Comparison of ENCODE assay signal across 8 cellular contexts in genomic region chr6:24766685-24767462, GRCh38. TPM values are rescaled to one million over a fixed set of nuclear protein-coding genes. Genes with fewer than 3 reads are reported as not detected.
DNase-seq lines count a peak whose midpoint lies in the region; ATAC-seq and TF ChIP-seq lines count a peak whose summit lies in the region.

No MANE protein-coding gene starts in this region.

- ATAC-seq in HG03342 (IDR thresholded peaks at IDR 0.05; ENCODE audit: unreplicated experiment) = peak; percentile 66
- ATAC-seq in stimulated activated naive CD8-positive, alpha-beta T cell treated with anti-CD3 and anti-CD28 coated beads, Interleukin-15, amount 100 ng/mL, for 72 hours = peak; percentile 74

- no peak overlapping the region for H3K27ac Mint-ChIP-seq in stimulated activated naive CD8-positive, alpha-beta T cell treated with anti-CD3 and anti-CD28 coated beads, Interleukin-15, amount 100 ng/mL, for 72 hours

- in situ Hi-C loops in SK-MEL-5 (cut with HindIII; ENCODE audit: low pct_unique_long_range_greater_than_20kb, low sequenced_read_pairs) = no loop called here

- H3K4me1 Mint-ChIP-seq in stimulated activated naive CD8-positive, alpha-beta T cell treated with anti-CD3 and anti-CD28 coated beads, Interleukin-15, amount 100 ng/mL, for 72 hours = peaks cover 10% of the 10 kb centered on the region

- no peak overlapping the region for H3K4me3 Mint-ChIP-seq in stimulated activated naive CD8-positive, alpha-beta T cell treated with anti-CD3 and anti-CD28 coated beads, Interleukin-15, amount 100 ng/mL, for 72 hours

- no peak overlapping the region for H3K4me3 ChIP-seq in fibroblast of the aortic adventitia (ENCODE audit: low read depth, low read length)

- peak; percentile 17 for DNase-seq in NCI-H2171 treated with DMSO at 0.1 percent for 48 hours (lab: John Stamatoyannopoulos, UW)
- DNase-seq in NCI-H2171 (lab: John Stamatoyannopoulos, UW) = no peak
- peak; percentile 66 for DNase-seq in SK-MEL-5 (ENCODE audit: low read depth, low spot score)
- DNase-seq in fibroblast of the aortic adventitia (ENCODE audit: low read depth) = peak; percentile 69
- no peak for DNase-seq in stimulated activated naive CD8-positive, alpha-beta T cell treated with anti-CD3 and anti-CD28 coated beads, Interleukin-15, amount 100 ng/mL, for 72 hours
- DNase-seq in head of caudate nucleus = no peak
- DNase-seq in activated CD8-positive, alpha-beta memory T cell treated with anti-CD3 and anti-CD28 coated beads for 24 hours = no peak

- peak; percentile 37 for TF ChIP-seq CTCF in fibroblast of the aortic adventitia (IDR thresholded peaks at IDR 0.05; ENCODE audit: insufficient read depth, low read length)

- H3K27me3 Mint-ChIP-seq in stimulated activated naive CD8-positive, alpha-beta T cell treated with anti-CD3 and anti-CD28 coated beads, Interleukin-15, amount 100 ng/mL, for 72 hours = no peaks in the 10 kb centered on the region

- H3K9me3 Mint-ChIP-seq in stimulated activated naive CD8-positive, alpha-beta T cell treated with anti-CD3 and anti-CD28 coated beads, Interleukin-15, amount 100 ng/mL, for 72 hours = no peaks in the 10 kb centered on the region

- intact Hi-C loops in head of caudate nucleus (cut with DNase I) = no loop called here

RNA-seq across cellular contexts. Expression of gene GMNN, which starts 7.9 kb away (rescaled TPM):
- 74.8 and 78.1 TPM in 2 replicates for total RNA-seq in SK-MEL-5 (2014; rRNA removed; shearing (Covaris generic))
- 53.0 and 66.5 TPM in 2 replicates for polyA plus RNA-seq in SK-MEL-5 (2015; cell fraction: cytosol; rRNA removed)
- 34.3 and 45.5 TPM in 2 replicates for polyA plus RNA-seq in SK-MEL-5 (2015; cell fraction: nucleus; rRNA removed)
- total RNA-seq in fibroblast of the aortic adventitia (ENCODE audit: low replicate concordance) = 17.2 and 41.7 TPM in 2 replicates

RNA-seq across cellular contexts. Expression of gene ARMH2, which starts 31.8 kb away (rescaled TPM):
- not detected in 2 replicates for total RNA-seq in SK-MEL-5 (2014; rRNA removed; shearing (Covaris generic))
- polyA plus RNA-seq in SK-MEL-5 (2015; cell fraction: cytosol; rRNA removed) = not detected in 2 replicates
- not detected in 2 replicates for polyA plus RNA-seq in SK-MEL-5 (2015; cell fraction: nucleus; rRNA removed)
- not detected in 2 replicates for total RNA-seq in fibroblast of the aortic adventitia (ENCODE audit: low replicate concordance)

RNA-seq across cellular contexts. Expression of gene C6orf62, which starts 47.9 kb away (rescaled TPM):
- 108 and 114 TPM in 2 replicates for total RNA-seq in SK-MEL-5 (2014; rRNA removed; shearing (Covaris generic))
- 90.8 and 141 TPM in 2 replicates for polyA plus RNA-seq in SK-MEL-5 (2015; cell fraction: cytosol; rRNA removed)
- polyA plus RNA-seq in SK-MEL-5 (2015; cell fraction: nucleus; rRNA removed) = 267 and 374 TPM in 2 replicates
- 121 and 246 TPM in 2 replicates for total RNA-seq in fibroblast of the aortic adventitia (ENCODE audit: low replicate concordance)

Comparison
In these comparisons a context has a peak if more than half of its experiments do, and no peak if none do; other contexts are left out.
1. DNase-seq: peak in NCI-H2171 treated with DMSO at 0.1 percent for 48 hours (single experiment), SK-MEL-5 (single experiment) and fibroblast of the aortic adventitia (single experiment); none in NCI-H2171 (single experiment), stimulated activated naive CD8-positive, alpha-beta T cell treated with anti-CD3 and anti-CD28 coated beads, Interleukin-15, amount 100 ng/mL, for 72 hours (0 of 2), head of caudate nucleus (0 of 42) and activated CD8-positive, alpha-beta memory T cell treated with anti-CD3 and anti-CD28 coated beads for 24 hours (single experiment).